ENCODE assay signal across 8 cellular contexts in the genomic region with DNA sequence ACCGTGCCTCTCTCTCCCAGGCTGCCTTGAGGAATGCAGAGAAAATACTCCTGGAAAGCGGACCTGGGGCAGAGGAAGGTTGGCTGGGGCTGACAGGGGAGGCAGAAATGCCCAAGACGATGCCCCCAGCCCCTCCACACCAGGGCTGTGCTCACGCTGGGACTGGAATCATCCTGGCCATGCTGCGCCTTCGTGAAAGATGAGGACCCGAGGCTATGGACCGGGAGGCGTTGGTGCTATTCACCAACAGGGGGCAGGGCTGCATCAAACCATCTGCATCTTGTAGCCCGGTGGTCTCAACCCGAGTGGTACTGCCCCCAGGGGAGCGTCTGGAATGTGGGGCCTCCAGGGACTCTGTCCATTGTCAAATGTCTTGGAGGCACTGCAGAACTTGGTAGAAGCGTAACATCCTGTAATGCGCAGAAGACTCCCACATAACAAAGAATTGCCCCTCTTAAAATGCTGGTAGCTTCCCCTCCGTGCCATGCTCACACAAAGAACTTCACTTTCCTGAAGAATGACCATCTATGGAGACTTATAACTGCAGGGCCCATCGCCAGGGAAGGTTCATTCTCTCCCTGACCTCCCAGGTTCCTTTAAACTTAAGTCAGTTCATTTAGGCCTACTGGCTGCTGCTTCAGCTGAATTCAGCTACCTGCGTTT.
DNase-seq lines count a peak whose midpoint lies in the region; TF ChIP-seq lines count a peak whose summit lies in the region.

No MANE protein-coding gene starts in this region.

- H3K27ac Mint-ChIP-seq in chondrocyte (ENCODE audit: unreplicated experiment), result no peak overlapping the region
- no peak overlapping the region for H3K27ac Mint-ChIP-seq in progenitor cell of endocrine pancreas

- H3K36me3 Mint-ChIP-seq in chondrocyte (ENCODE audit: low read depth) (peaks cover 2% of the 10 kb centered on the region), progenitor cell of endocrine pancreas (ENCODE audit: insufficient read depth) (no peaks in the 10 kb centered on the region)

- H3K27me3 Mint-ChIP-seq in chondrocyte (ENCODE audit: low read depth) (peaks cover 9% of the 10 kb centered on the region), progenitor cell of endocrine pancreas (peaks cover 57% of the 10 kb centered on the region)

- DNase-seq in NCI-H2227 (lab: John Stamatoyannopoulos, UW; ENCODE audit: unreplicated experiment) (peak; percentile 38), NCI-H2227 treated with DMSO at 0.1 percent for 48 hours (lab: John Stamatoyannopoulos, UW) (no peak), LHCN-M2 (ENCODE audit: low read depth) (peak; percentile 15), chondrocyte (ENCODE audit: low spot score) (no peak), progenitor cell of endocrine pancreas (ENCODE audit: low spot score, unreplicated experiment) (peak; percentile 46), T-helper 1 cell (no peak), A172 (ENCODE audit: low spot score) (no peak), OCI-M2 (lab: John Stamatoyannopoulos, UW; ENCODE audit: unreplicated experiment) (no peak)

- TF ChIP-seq CTCF in chondrocyte (IDR thresholded peaks at IDR 0.05), result peak; percentile 75
- peak; percentile 75 for TF ChIP-seq CTCF in progenitor cell of endocrine pancreas (IDR thresholded peaks at IDR 0.05; ENCODE audit: unreplicated experiment)

- H3K4me3 Mint-ChIP-seq in chondrocyte (ENCODE audit: unreplicated experiment) (no peak overlapping the region), progenitor cell of endocrine pancreas (ENCODE audit: low read depth) (no peak overlapping the region)

- H3K4me1 Mint-ChIP-seq in chondrocyte (ENCODE audit: low read depth), result peaks cover 7% of the 10 kb centered on the region
- H3K4me1 Mint-ChIP-seq in progenitor cell of endocrine pancreas (ENCODE audit: low read depth), result peaks cover 2% of the 10 kb centered on the region

- H3K9me3 Mint-ChIP-seq in chondrocyte (ENCODE audit: low read depth) (no peaks in the 10 kb centered on the region), progenitor cell of endocrine pancreas (ENCODE audit: low read depth) (no peaks in the 10 kb centered on the region)

Comparison
In these comparisons a context has a peak if more than half of its experiments do, and no peak if none do; other contexts are left out.
1. DNase-seq: peak in NCI-H2227 (single experiment), LHCN-M2 (single experiment) and progenitor cell of endocrine pancreas (single experiment); none in NCI-H2227 treated with DMSO at 0.1 percent for 48 hours (single experiment), chondrocyte (single experiment), T-helper 1 cell (0 of 5), A172 (single experiment) and OCI-M2 (single experiment).